ENCODE assay signal across 18 cellular contexts in the genomic region with DNA sequence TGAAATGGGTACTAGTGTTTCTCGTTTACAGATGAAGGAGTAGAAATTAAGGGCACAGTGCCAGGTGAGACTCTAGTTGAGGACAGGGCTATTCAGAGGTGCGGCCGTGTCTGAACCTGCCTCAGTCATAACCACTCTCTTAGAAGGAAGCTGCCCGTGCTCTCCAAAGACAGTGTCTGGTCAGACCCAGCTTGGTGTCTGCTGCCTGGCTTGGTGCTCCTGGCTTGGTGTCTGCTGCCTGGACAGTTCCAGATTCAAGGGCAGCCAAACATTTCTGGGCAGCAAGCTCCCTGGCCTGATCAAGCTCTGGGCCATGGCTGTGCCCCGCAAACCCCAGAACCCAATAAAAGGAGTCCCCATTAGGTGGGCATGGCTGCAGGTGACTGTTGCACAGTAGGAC. TPM values are rescaled to one million over a fixed set of nuclear protein-coding genes. Genes with fewer than 3 reads are reported as not detected.
DNase-seq lines count a peak whose midpoint lies in the region; ATAC-seq and TF ChIP-seq lines count a peak whose summit lies in the region.
"Had no signal": no experiment of that assay in that cellular context is flagged by ENCODE, and none has a peak within 500 bp of the region (broad histone marks: within the 10 kb centered on the region; RNA-seq: fewer than 3 reads in every experiment).

No MANE protein-coding gene starts in this region.

- intact Hi-C loops in left ventricle myocardium inferior (cut with micrococcal nuclease) (no loop called here), right cardiac atrium (cut with DNase I) (loop anchor here in 1 of 4 donors (5.0 kb wide), 1 partner anchor 70 kb away; a partner anchor contains a TSS), colonic mucosa (cut with DNase I) (no loop called here), mucosa of descending colon (cut with DNase I, micrococcal nuclease) (loop anchor here in 1 of 2 donors (10.0 kb wide), 1 partner anchor 73 kb away; a partner anchor contains a TSS)

- H3K27ac ChIP-seq in left ventricle myocardium inferior (replicated peaks), result peak overlapping the region; percentile 6
- no peak overlapping the region for H3K27ac ChIP-seq in right cardiac atrium (ENCODE audit: low read length)
- H3K27ac ChIP-seq in colonic mucosa, result peak overlapping the region; percentile 55
- no peak overlapping the region for H3K27ac ChIP-seq in Karpas-422 (ENCODE audit: low read length)
- H3K27ac ChIP-seq: BLaER1 treated with 17β-estradiol and CSF1 and Interleukin-3, amounts not matched to agents 10 nM and 100 nM; heart left ventricle; sigmoid colon; WERI-Rb-1 had no signal

- H3K79me2 ChIP-seq in Karpas-422 (ENCODE audit: low read length), result no peaks in the 10 kb centered on the region

- H3K4me1 ChIP-seq in left ventricle myocardium inferior (peaks cover 35% of the 10 kb centered on the region), right cardiac atrium (ENCODE audit: control insufficient read depth, insufficient read depth, low read length) (peaks cover 2% of the 10 kb centered on the region), colonic mucosa (no peaks in the 10 kb centered on the region), mucosa of descending colon (ENCODE audit: low read depth) (peaks cover 33% of the 10 kb centered on the region), Karpas-422 (ENCODE audit: low read length) (no peaks in the 10 kb centered on the region)

- H2AFZ ChIP-seq in Karpas-422 (ENCODE audit: low read length), result no peak overlapping the region

- WGBS in right cardiac atrium, result 82% methylated on average over 5 of the region's 5 CpGs

- DNase-seq in left ventricle myocardium inferior (no peak), right cardiac atrium (no peak), colonic mucosa (peak; percentile 45), mucosa of descending colon (peak in 2 of 3 donors; percentile 50 to 59), Karpas-422 (no peak), erythroblast (lab: John Stamatoyannopoulos, UW) (no peak)
- DNase-seq: activated CD4-positive, alpha-beta T cell treated with anti-CD3 and anti-CD28 coated beads, Interleukin-2, amount 10 ng/mL, durations not matched to agents 24 days and 14 days; activated CD8-positive, alpha-beta memory T cell treated with anti-CD3 and anti-CD28 coated beads, Interleukin-2, amount 10 ng/mL, durations not matched to agents 7 days and 5 days; activated naive CD4-positive, alpha-beta T cell treated with anti-CD3 and anti-CD28 coated beads, Interleukin-2, amount 50 U/mL, for 16 hours; heart left ventricle; MV-4-11; NCI-H2171; NCI-H524 treated with DMSO at 0.1 percent for 48 hours; sigmoid colon; WERI-Rb-1 had no signal

- H3K9ac ChIP-seq in colonic mucosa (ENCODE audit: low read depth in 2 of 2, low read length in 2 of 2), result no peak overlapping the region
- no peak overlapping the region for H3K9ac ChIP-seq in Karpas-422 (ENCODE audit: low read length)
- H3K9ac ChIP-seq: BLaER1 treated with 17β-estradiol and CSF1 and Interleukin-3, amounts not matched to agents 10 nM and 100 nM had no signal

- no peaks in the 10 kb centered on the region for H3K9me2 ChIP-seq in Karpas-422 (replicated peaks; ENCODE audit: insufficient read depth, low read length)

- no peaks in the 10 kb centered on the region for H3K9me3 ChIP-seq in left ventricle myocardium inferior (replicated peaks)
- H3K9me3 ChIP-seq in right cardiac atrium (ENCODE audit: control insufficient read depth, low read length), result no peaks in the 10 kb centered on the region
- H3K9me3 ChIP-seq in colonic mucosa, result no peaks in the 10 kb centered on the region
- H3K9me3 ChIP-seq in mucosa of descending colon, result no peaks in the 10 kb centered on the region
- no peaks in the 10 kb centered on the region for H3K9me3 ChIP-seq in Karpas-422 (ENCODE audit: low read length)
- H3K9me3 ChIP-seq: BLaER1 treated with 17β-estradiol and CSF1 and Interleukin-3, amounts not matched to agents 10 nM and 100 nM; heart left ventricle; sigmoid colon had no signal

- H4K20me1 ChIP-seq in Karpas-422 (ENCODE audit: insufficient read depth, low read depth, low read length), result no peaks in the 10 kb centered on the region
- H4K20me1 ChIP-seq: BLaER1 treated with 17β-estradiol and CSF1 and Interleukin-3, amounts not matched to agents 10 nM and 100 nM had no signal

- H3K27me3 ChIP-seq in left ventricle myocardium inferior (ENCODE audit: low read depth) (no peaks in the 10 kb centered on the region), right cardiac atrium (ENCODE audit: control insufficient read depth, insufficient read depth) (no peaks in the 10 kb centered on the region), colonic mucosa (no peaks in the 10 kb centered on the region), Karpas-422 (ENCODE audit: low read length) (no peaks in the 10 kb centered on the region)
- H3K27me3 ChIP-seq: BLaER1 treated with 17β-estradiol and CSF1 and Interleukin-3, amounts not matched to agents 10 nM and 100 nM; dorsolateral prefrontal cortex; heart left ventricle; sigmoid colon had no signal

- H3K36me3 ChIP-seq in left ventricle myocardium inferior (no peaks in the 10 kb centered on the region), colonic mucosa (no peaks in the 10 kb centered on the region), mucosa of descending colon (ENCODE audit: low read depth) (no peaks in the 10 kb centered on the region), Karpas-422 (ENCODE audit: insufficient read depth, low read length) (no peaks in the 10 kb centered on the region)
- H3K36me3 ChIP-seq: BLaER1 treated with 17β-estradiol and CSF1 and Interleukin-3, amounts not matched to agents 10 nM and 100 nM; heart left ventricle; sigmoid colon; WERI-Rb-1 had no signal

- H3K4me2 ChIP-seq in Karpas-422 (ENCODE audit: low read depth, low read length, poor library complexity, severe bottlenecking), result no peak overlapping the region
- H3K4me2 ChIP-seq: BLaER1 treated with 17β-estradiol and CSF1 and Interleukin-3, amounts not matched to agents 10 nM and 100 nM had no signal

- no peak for TF ChIP-seq POLR2A in erythroblast (IDR thresholded peaks at IDR 0.05; ENCODE audit: low read length)

- H3K4me3 ChIP-seq in left ventricle myocardium inferior, result no peak overlapping the region
- H3K4me3 ChIP-seq in right cardiac atrium (ENCODE audit: low read length), result no peak overlapping the region
- no peak overlapping the region for H3K4me3 ChIP-seq in colonic mucosa
- H3K4me3 ChIP-seq in mucosa of descending colon, result no peak overlapping the region
- H3K4me3 ChIP-seq in Karpas-422 (ENCODE audit: low read length), result no peak overlapping the region
- H3K4me3 ChIP-seq: BLaER1 treated with 17β-estradiol and CSF1 and Interleukin-3, amounts not matched to agents 10 nM and 100 nM; dorsolateral prefrontal cortex; heart left ventricle; sigmoid colon had no signal

- ATAC-seq in right cardiac atrium, result no peak
- ATAC-seq in mucosa of descending colon, result peak; percentile 55
- no peak for ATAC-seq in HG03196 (IDR thresholded peaks at IDR 0.05; ENCODE audit: unreplicated experiment)
- ATAC-seq: activated CD8-positive, alpha-beta memory T cell treated with anti-CD3 and anti-CD28 coated beads, Interleukin-2, amount 10 ng/mL, durations not matched to agents 7 days and 5 days had no signal

- TF ChIP-seq CTCF in left ventricle myocardium inferior (IDR thresholded peaks at IDR 0.05; ENCODE audit: borderline replicate concordance) (no peak), colonic mucosa (IDR thresholded peaks at IDR 0.05) (no peak), mucosa of descending colon (IDR thresholded peaks at IDR 0.05) (no peak)

RNA-seq across cellular contexts. Expression of a gene that starts 27.8 kb away (rescaled TPM):
- total RNA-seq in left ventricle myocardium inferior, result 0.19 TPM
- total RNA-seq in right cardiac atrium, result under 1 TPM in 3 of 4 donors, not detected in 1; 0.25 to 0.80 (median 0.44) TPM
- not detected for polyA plus RNA-seq in right cardiac atrium
- 10 to 100 TPM in 1 of 2 donors, 1 to 10 TPM in 1; 9.3 to 31.2 TPM for total RNA-seq in colonic mucosa
- total RNA-seq in mucosa of descending colon, result 10 to 100 TPM in 1 of 3 donors, 1 to 10 TPM in 2; 1.2 to 12.7 (median 2.5) TPM
- 25.9 and 35.0 TPM in 2 replicates for total RNA-seq in Karpas-422 (2014; rRNA removed; shearing (Covaris generic); ENCODE audit: low replicate concordance)

Comparison
In these comparisons a context has a peak if more than half of its experiments do, and no peak if none do; other contexts are left out.
1. H3K27ac ChIP-seq: peak in left ventricle myocardium inferior (single experiment) and colonic mucosa (single experiment); none in right cardiac atrium (single experiment) and Karpas-422 (single experiment).
2. DNase-seq: peak in colonic mucosa (single experiment) and mucosa of descending colon (2 of 3); none in left ventricle myocardium inferior (single experiment), right cardiac atrium (0 of 3), Karpas-422 (single experiment) and erythroblast (0 of 2).